In the genomic region with DNA sequence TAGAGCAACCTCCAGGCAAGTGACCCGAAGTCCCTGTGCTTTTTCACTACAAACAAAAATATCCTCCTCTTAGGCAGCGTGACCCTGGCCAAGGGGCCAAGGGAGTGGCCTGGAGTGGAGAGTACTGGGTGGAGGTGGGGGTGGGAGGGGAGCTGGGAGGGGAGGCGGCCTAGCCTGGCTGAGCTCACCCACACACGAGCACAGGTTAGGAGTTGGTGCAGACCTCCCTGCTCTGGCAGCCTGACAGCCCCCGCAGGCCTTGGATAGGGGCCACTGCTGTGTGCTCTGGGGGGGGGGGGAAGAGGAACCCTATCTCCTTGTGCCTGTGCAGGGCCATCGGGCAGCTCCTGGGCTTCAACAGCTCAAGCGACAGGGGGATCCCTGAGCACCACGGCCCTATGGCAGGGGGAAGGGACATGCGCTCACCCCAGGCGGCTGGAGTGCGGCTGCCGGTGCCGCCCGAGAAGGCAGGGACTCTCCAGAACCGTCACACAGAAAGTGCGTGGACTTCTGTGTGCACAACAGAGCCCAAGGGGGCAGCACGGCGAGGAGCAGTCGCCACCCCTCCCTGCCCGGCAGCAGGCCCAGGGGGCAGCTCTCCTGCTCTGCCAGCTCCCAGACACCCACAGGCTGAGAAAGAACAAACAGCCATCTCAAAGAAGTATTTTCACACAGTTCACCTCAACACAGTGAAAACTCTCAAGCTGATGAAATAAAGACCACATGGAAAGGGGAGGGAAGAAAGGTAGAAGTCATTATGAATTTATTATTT, we compare ENCODE assay signal across 9 cellular contexts. TPM values are rescaled to one million over a fixed set of nuclear protein-coding genes. Genes with fewer than 3 reads are reported as not detected.
DNase-seq lines count a peak whose midpoint lies in the region; ATAC-seq and TF ChIP-seq lines count a peak whose summit lies in the region.
"Had no signal": no experiment of that assay in that cellular context is flagged by ENCODE, and none has a peak within 500 bp of the region (broad histone marks: within the 10 kb centered on the region; RNA-seq: fewer than 3 reads in every experiment).

No MANE protein-coding gene starts in this region.

- H3K9me3 ChIP-seq in duodenal mucosa (ENCODE audit: control insufficient read depth in 1 of 2, low read length in 2 of 2) (no peaks in the 10 kb centered on the region), neural progenitor cell (ENCODE audit: low read depth) (no peaks in the 10 kb centered on the region)

- no peak for ATAC-seq in HG03457 (IDR thresholded peaks at IDR 0.05; ENCODE audit: unreplicated experiment)
- no peak for ATAC-seq in HG03354 (IDR thresholded peaks at IDR 0.05; ENCODE audit: poor library complexity, severe bottlenecking, unreplicated experiment)

- H3K27me3 ChIP-seq in duodenal mucosa (ENCODE audit: control insufficient read depth in 1 of 2, insufficient read depth in 2 of 2, low read length in 2 of 2) (no peaks in the 10 kb centered on the region), neural progenitor cell (no peaks in the 10 kb centered on the region)

- peaks cover 25% of the 10 kb centered on the region for H3K79me2 ChIP-seq in neural progenitor cell (ENCODE audit: low read depth)

- TF ChIP-seq CTCF in neural progenitor cell (IDR thresholded peaks at IDR 0.05) = no peak

- H3K36me3 ChIP-seq in duodenal mucosa (ENCODE audit: control insufficient read depth in 1 of 2, insufficient read depth in 2 of 2, low read length in 2 of 2) = peaks cover 42 to 70% of the 10 kb centered on the region in 2 donors
- H3K36me3 ChIP-seq in neural progenitor cell = no peaks in the 10 kb centered on the region

- H3K27ac ChIP-seq in duodenal mucosa (ENCODE audit: low read depth, low read length) (peak overlapping the region; percentile 39), neural progenitor cell (peak overlapping the region; percentile 20)
- H3K27ac ChIP-seq: KMS-11 had no signal

- peaks cover 19% of the 10 kb centered on the region for H3F3A ChIP-seq in neural progenitor cell (ENCODE audit: low read depth)

- H3K9ac ChIP-seq in duodenal mucosa (ENCODE audit: low read depth in 1 of 2, low read length in 2 of 2) = peak overlapping the region; percentile 3 to 11
- H3K9ac ChIP-seq in neural progenitor cell = no peak overlapping the region
- H3K9ac ChIP-seq: KMS-11 had no signal

- no peak overlapping the region for H2AFZ ChIP-seq in neural progenitor cell (replicated peaks)

- no peak overlapping the region for H3K27ac Mint-ChIP-seq in neural progenitor cell

- no peaks in the 10 kb centered on the region for H3K9me3 Mint-ChIP-seq in neural progenitor cell

- H3K36me3 Mint-ChIP-seq in neural progenitor cell = peaks cover 15% of the 10 kb centered on the region

- peaks cover 9% of the 10 kb centered on the region for H3K4me1 Mint-ChIP-seq in neural progenitor cell

- H4K20me1 ChIP-seq in neural progenitor cell (ENCODE audit: low read depth) = peaks cover 97% of the 10 kb centered on the region

- H3K4me3 ChIP-seq in duodenal mucosa (ENCODE audit: low read depth in 1 of 2, low read length in 2 of 2) (no peak overlapping the region), neural progenitor cell (no peak overlapping the region)

- peaks cover 5% of the 10 kb centered on the region for H3K27me3 Mint-ChIP-seq in neural progenitor cell (ENCODE audit: insufficient read depth, low read depth)

- H3K4me3 Mint-ChIP-seq in neural progenitor cell = no peak overlapping the region

- peaks cover 46 to 65% of the 10 kb centered on the region in 2 donors for H3K4me1 ChIP-seq in duodenal mucosa (ENCODE audit: control insufficient read depth in 1 of 2, insufficient read depth in 2 of 2, low read length in 2 of 2)
- peaks cover 4% of the 10 kb centered on the region for H3K4me1 ChIP-seq in neural progenitor cell

- H3K4me2 ChIP-seq in neural progenitor cell = no peak overlapping the region
- H3K4me2 ChIP-seq: KMS-11 had no signal

- DNase-seq in AG08396 (ENCODE audit: low spot score) = peak; percentile 40
- DNase-seq in LHCN-M2 (ENCODE audit: low read depth) = peak; percentile 46
- no peak for DNase-seq in neural progenitor cell (ENCODE audit: low spot score)
- no peak for DNase-seq in NCI-H2196 (lab: John Stamatoyannopoulos, UW; ENCODE audit: unreplicated experiment)
- DNase-seq in NCI-H1417 treated with DMSO at 0.1 percent for 48 hours (lab: John Stamatoyannopoulos, UW) = no peak

RNA-seq across cellular contexts. Expression of gene SLC16A3, which starts 13.3 kb away (rescaled TPM):
- total RNA-seq in LHCN-M2 (2014; rRNA removed) (497 and 711 TPM in 2 replicates), neural progenitor cell (ENCODE audit: low replicate concordance) (21.0 and 82.9 TPM in 2 replicates)
- 445 TPM for polyA plus RNA-seq in LHCN-M2 (2012)

RNA-seq across cellular contexts. Expression of gene CCDC57, which starts 29.5 kb away (rescaled TPM):
- total RNA-seq in LHCN-M2 (2014; rRNA removed) (11.0 and 13.5 TPM in 2 replicates), neural progenitor cell (ENCODE audit: low replicate concordance) (15.0 and 29.8 TPM in 2 replicates)
- 8.0 TPM for polyA plus RNA-seq in LHCN-M2 (2012)

RNA-seq across cellular contexts. Expression of gene CSNK1D, which starts 31.4 kb away (rescaled TPM):
- total RNA-seq in LHCN-M2 (2014; rRNA removed) (38.9 and 51.3 TPM in 2 replicates), neural progenitor cell (ENCODE audit: low replicate concordance) (41.5 and 60.7 TPM in 2 replicates)
- polyA plus RNA-seq in LHCN-M2 (2012) = 98.1 TPM

Comparison
In these comparisons a context has a peak if more than half of its experiments do, and no peak if none do; other contexts are left out.
1. DNase-seq: peak in AG08396 (single experiment) and LHCN-M2 (single experiment); none in neural progenitor cell (single experiment), NCI-H2196 (single experiment) and NCI-H1417 treated with DMSO at 0.1 percent for 48 hours (single experiment).